13 cellular contexts compared by ENCODE assay signal in genomic region chr3:146148468-146148931, GRCh38. TPM values are rescaled to one million over a fixed set of nuclear protein-coding genes. Genes with fewer than 3 reads are reported as not detected.
A peak's percentile ranks its signal among the peaks of the same experiment; 100 is the strongest.
DNase-seq lines count a peak whose midpoint lies in the region; ATAC-seq and TF ChIP-seq lines count a peak whose summit lies in the region.
"Had no signal": no experiment of that assay in that cellular context is flagged by ENCODE, and none has a peak within 500 bp of the region (broad histone marks: within the 10 kb centered on the region; RNA-seq: fewer than 3 reads in every experiment).

No MANE protein-coding gene starts in this region.

- H3K4me3 Mint-ChIP-seq in endodermal cell (no peak overlapping the region), type B pancreatic cell (no peak overlapping the region)
- H3K4me3 Mint-ChIP-seq: T-helper 2 cell treated with Interferon-gamma antibody and Interleukin-4, amounts not matched to agents 5 μg/mL and 100 μg/mL, for 36 hours had no signal

- H3K27me3 Mint-ChIP-seq in endodermal cell (ENCODE audit: insufficient read depth), result no peaks in the 10 kb centered on the region
- no peaks in the 10 kb centered on the region for H3K27me3 Mint-ChIP-seq in type B pancreatic cell

- H3K27me3 ChIP-seq in endodermal cell (ENCODE audit: control insufficient read depth, insufficient read depth, low read length, poor library complexity, severe bottlenecking) (no peaks in the 10 kb centered on the region), neural cell (ENCODE audit: insufficient read depth, low read depth, low read length) (no peaks in the 10 kb centered on the region)
- H3K27me3 ChIP-seq: esophagus squamous epithelium had no signal

- peak; percentile 50 for DNase-seq in NCI-H226
- DNase-seq in endodermal cell, result no peak
- DNase-seq in NCI-H2107 treated with DMSO at 0.1 percent for 48 hours (lab: John Stamatoyannopoulos, UW; ENCODE audit: unreplicated experiment), result no peak
- no peak for DNase-seq in type B pancreatic cell (ENCODE audit: extremely low spot score, unreplicated experiment)
- DNase-seq: amygdala, Caco-2, esophagus squamous epithelium, NCI-H1417 had no signal

- H3K27ac ChIP-seq in C4-2B, result no peak overlapping the region
- no peak overlapping the region for H3K27ac ChIP-seq in endodermal cell (ENCODE audit: low read depth, low read length)
- H3K27ac ChIP-seq in neural cell (ENCODE audit: low read length), result no peak overlapping the region
- H3K27ac ChIP-seq: esophagus squamous epithelium had no signal

- no peak overlapping the region for H3K9ac ChIP-seq in endodermal cell (ENCODE audit: extremely low read depth, low read length, poor library complexity, severe bottlenecking)
- no peak overlapping the region for H3K9ac ChIP-seq in neural cell (ENCODE audit: low read length)

- no peaks in the 10 kb centered on the region for H3K9me2 ChIP-seq in neural cell (ENCODE audit: insufficient read depth, low read length)

- H3K36me3 Mint-ChIP-seq in endodermal cell (ENCODE audit: low read depth) (peaks cover 7% of the 10 kb centered on the region), type B pancreatic cell (no peaks in the 10 kb centered on the region)

- no peaks in the 10 kb centered on the region for H4K20me1 ChIP-seq in neural cell (ENCODE audit: insufficient read depth)

- H2AFZ ChIP-seq in neural cell (ENCODE audit: low read depth, low read length), result no peak overlapping the region

- TF ChIP-seq CTCF in C4-2B (conservative IDR thresholded peaks at IDR 0.05), result peak; percentile 52
- peak; percentile 55 for TF ChIP-seq CTCF in endodermal cell (conservative IDR thresholded peaks at IDR 0.05)
- TF ChIP-seq CTCF in neural cell (IDR thresholded peaks at IDR 0.05; ENCODE audit: poor library complexity, severe bottlenecking), result peak; percentile 18
- no peak for TF ChIP-seq CTCF in type B pancreatic cell (conservative IDR thresholded peaks at IDR 0.05)

- H3F3A ChIP-seq in neural cell (ENCODE audit: insufficient read depth, low read length, poor library complexity, severe bottlenecking), result no peaks in the 10 kb centered on the region

- H3K79me2 ChIP-seq in neural cell (replicated peaks; ENCODE audit: insufficient read depth, low read length), result no peaks in the 10 kb centered on the region

- H3K4me1 ChIP-seq in endodermal cell (ENCODE audit: control insufficient read depth, insufficient read depth, low read length), result no peaks in the 10 kb centered on the region
- H3K4me1 ChIP-seq: Caco-2 had no signal

- H3K4me2 ChIP-seq in neural cell (ENCODE audit: low read length), result no peak overlapping the region

- H3K4me1 Mint-ChIP-seq in endodermal cell, result peaks cover 7% of the 10 kb centered on the region
- peaks cover 19% of the 10 kb centered on the region for H3K4me1 Mint-ChIP-seq in type B pancreatic cell (ENCODE audit: unreplicated experiment)

- WGBS in endodermal cell (ENCODE audit: insufficient coverage in 1 of 2, insufficient read length in 1 of 2), 2 experiments, result 65 to 100% methylated on average over 1 of the region's 1 CpG

- no peak for TF ChIP-seq EP300 in neural cell (conservative IDR thresholded peaks at IDR 0.05; ENCODE audit: poor library complexity, severe bottlenecking)

- no peaks in the 10 kb centered on the region for H3K9me3 ChIP-seq in endodermal cell (ENCODE audit: control insufficient read depth, low read length)
- H3K9me3 ChIP-seq in neural cell (ENCODE audit: low read length), result no peaks in the 10 kb centered on the region
- H3K9me3 ChIP-seq: Caco-2, esophagus squamous epithelium had no signal

- no peak for ATAC-seq in HG03460 (IDR thresholded peaks at IDR 0.05; ENCODE audit: unreplicated experiment)
- no peak for ATAC-seq in HG03095 (IDR thresholded peaks at IDR 0.05; ENCODE audit: unreplicated experiment)

- TF ChIP-seq RAD21 in neural cell (conservative IDR thresholded peaks at IDR 0.05), result no peak

- H3K4me3 ChIP-seq in endodermal cell (ENCODE audit: low read length) (no peak overlapping the region), neural cell (ENCODE audit: low read length) (no peak overlapping the region)
- H3K4me3 ChIP-seq: esophagus squamous epithelium had no signal

- H3K9me3 Mint-ChIP-seq in endodermal cell (no peaks in the 10 kb centered on the region), type B pancreatic cell (no peaks in the 10 kb centered on the region)
- H3K9me3 Mint-ChIP-seq: T-helper 2 cell treated with Interferon-gamma antibody and Interleukin-4, amounts not matched to agents 5 μg/mL and 100 μg/mL, for 36 hours had no signal

- H3K36me3 ChIP-seq in endodermal cell (ENCODE audit: control insufficient read depth, insufficient read depth, low read length), result no peaks in the 10 kb centered on the region
- H3K36me3 ChIP-seq in neural cell (ENCODE audit: insufficient read depth, low read length), result no peaks in the 10 kb centered on the region

- no peak overlapping the region for H3K27ac Mint-ChIP-seq in endodermal cell
- H3K27ac Mint-ChIP-seq in type B pancreatic cell, result no peak overlapping the region
- H3K27ac Mint-ChIP-seq: T-helper 2 cell treated with Interferon-gamma antibody and Interleukin-4, amounts not matched to agents 5 μg/mL and 100 μg/mL, for 36 hours had no signal

TF ChIP-seq in neural cell, 6 proteins besides CTCF, POLR2A, EP300 and RAD21:
- TF ChIP-seq SMC3 (conservative IDR thresholded peaks at IDR 0.05; ENCODE audit: poor library complexity) (no peak), EZH2 (IDR thresholded peaks at IDR 0.05; ENCODE audit: borderline replicate concordance, insufficient read depth, low read length, poor library complexity, severe bottlenecking) (no peak)
TF ChIP-seq in neural cell: peak in this region for 0.

RNA-seq across cellular contexts. Expression of gene PLOD2, which starts 12.5 kb away (rescaled TPM):
- 10 to 100 TPM; 37.9 to 65.5 TPM for total RNA-seq in endodermal cell
- 35.4 TPM for polyA plus RNA-seq in endodermal cell (2013, experiment 1 of 2)
- polyA plus RNA-seq in endodermal cell (2013, experiment 2 of 2), result 40.9 TPM
- polyA plus RNA-seq in neural cell, result 2.9 and 5.6 TPM in 2 replicates
- 4.9 and 5.1 TPM in 2 replicates for polyA minus RNA-seq in neural cell
- total RNA-seq in type B pancreatic cell (ENCODE audit: low replicate concordance), result 24.7 and 35.0 TPM in 2 replicates
